19 cellular contexts compared by ENCODE assay signal in genomic region chr4:105972946-105973621, GRCh38.
"Had no signal": no experiment of that assay in that cellular context is flagged by ENCODE, and none has a peak within 500 bp of the region (broad histone marks: within the 10 kb centered on the region; RNA-seq: fewer than 3 reads in every experiment).

No MANE protein-coding gene starts in this region.

- H3K9me3 ChIP-seq: esophagus squamous epithelium, gastroesophageal sphincter, right atrium auricular region, sigmoid colon, stomach, thoracic aorta, transverse colon had no signal

- H3K4me1 Mint-ChIP-seq: naive thymus-derived CD8-positive, alpha-beta T cell; stimulated activated naive B cell treated with anti-CD40 and anti-IgM and Interleukin-4, amounts not matched to agents 10 μg/mL and 1 μg/mL and 100 μg/mL, for 72 hours had no signal

- H3K9me3 Mint-ChIP-seq: dendritic cell treated with granulocyte-macrophage colony-stimulating factor and Interleukin-4, amounts not matched to agents 40 ng/mL and 50 ng/mL, for 4 days had no signal

- H3K36me3 ChIP-seq: right atrium auricular region, sigmoid colon, stomach, thoracic aorta, transverse colon had no signal

- H3K4me1 ChIP-seq: esophagus squamous epithelium, right atrium auricular region, sigmoid colon, stomach had no signal

- H3K27me3 ChIP-seq: esophagus squamous epithelium, gastroesophageal sphincter, right atrium auricular region, sigmoid colon, stomach, transverse colon had no signal

- H3K27me3 Mint-ChIP-seq: dendritic cell treated with granulocyte-macrophage colony-stimulating factor and Interleukin-4, amounts not matched to agents 40 ng/mL and 50 ng/mL, for 4 days; stimulated activated naive B cell treated with anti-CD40 and anti-IgM and Interleukin-4, amounts not matched to agents 10 μg/mL and 1 μg/mL and 100 μg/mL, for 72 hours had no signal

- H3K4me3 ChIP-seq: esophagus squamous epithelium, gastroesophageal sphincter, right atrium auricular region, sigmoid colon, skin epidermis, stomach, thoracic aorta, transverse colon had no signal

- H3K4me3 Mint-ChIP-seq: dendritic cell treated with granulocyte-macrophage colony-stimulating factor and Interleukin-4, amounts not matched to agents 40 ng/mL and 50 ng/mL, for 4 days; effector memory CD8-positive, alpha-beta T cell; naive thymus-derived CD8-positive, alpha-beta T cell; stimulated activated naive B cell treated with anti-CD40 and anti-IgM and Interleukin-4, amounts not matched to agents 10 μg/mL and 1 μg/mL and 100 μg/mL, for 72 hours had no signal

- H3K36me3 Mint-ChIP-seq: naive thymus-derived CD8-positive, alpha-beta T cell; stimulated activated naive B cell treated with anti-CD40 and anti-IgM and Interleukin-4, amounts not matched to agents 10 μg/mL and 1 μg/mL and 100 μg/mL, for 72 hours had no signal

- H3K27ac ChIP-seq: esophagus squamous epithelium, gastroesophageal sphincter, right atrium auricular region, sigmoid colon, skin epidermis, stomach, thoracic aorta, transverse colon had no signal

- DNase-seq: effector memory CD8-positive, alpha-beta T cell; esophagus squamous epithelium; foreskin fibroblast; glutamatergic neuron; mammary epithelial cell; naive thymus-derived CD8-positive, alpha-beta T cell; posterior cingulate gyrus; sigmoid colon; stimulated activated CD4-positive, alpha-beta T cell treated with anti-CD3 and anti-CD28 coated beads, Interleukin-2, amount 100 ng/mL, for 24 hours; stimulated activated CD4-positive, alpha-beta T cell treated with anti-CD3 and anti-CD28 coated beads, Interleukin-4, amount 100 ng/mL, for 4 hours; stimulated activated naive B cell treated with anti-CD40 and anti-IgM and Interleukin-4, amounts not matched to agents 10 μg/mL and 1 μg/mL and 100 μg/mL, for 72 hours; stomach; substantia nigra; transverse colon had no signal

- ATAC-seq: effector memory CD8-positive, alpha-beta T cell; gastroesophageal sphincter; naive thymus-derived CD8-positive, alpha-beta T cell; stimulated activated naive B cell treated with anti-CD40 and anti-IgM and Interleukin-4, amounts not matched to agents 10 μg/mL and 1 μg/mL and 100 μg/mL, for 72 hours had no signal

- H3K27ac Mint-ChIP-seq: dendritic cell treated with granulocyte-macrophage colony-stimulating factor and Interleukin-4, amounts not matched to agents 40 ng/mL and 50 ng/mL, for 4 days; effector memory CD8-positive, alpha-beta T cell; naive thymus-derived CD8-positive, alpha-beta T cell; stimulated activated naive B cell treated with anti-CD40 and anti-IgM and Interleukin-4, amounts not matched to agents 10 μg/mL and 1 μg/mL and 100 μg/mL, for 72 hours had no signal
